Comparison of ENCODE assay signal across 21 cellular contexts in genomic region chr1:17434016-17434415, GRCh38. TPM values are rescaled to one million over a fixed set of nuclear protein-coding genes. Genes with fewer than 3 reads are reported as not detected.
DNase-seq lines count a peak whose midpoint lies in the region; ATAC-seq, FAIRE-seq and TF ChIP-seq lines count a peak whose summit lies in the region.
"Had no signal": no experiment of that assay in that cellular context is flagged by ENCODE, and none has a peak within 500 bp of the region (broad histone marks: within the 10 kb centered on the region; RNA-seq: fewer than 3 reads in every experiment).

No MANE protein-coding gene starts in this region.

- in situ Hi-C loops in GM12878 (cut with MboI): no loop called here
- in situ Hi-C loops in gastrocnemius medialis (cut with MboI; ENCODE audit: low sequenced_read_pairs in 4 of 4): no loop called here

- no peak for DNase-seq in CD4-positive, alpha-beta memory T cell
- DNase-seq in HL-60 (ENCODE audit: low read depth in 1 of 2, low spot score in 1 of 2): no peak
- DNase-seq in GM12878 (ENCODE audit: low read depth, low spot score): no peak
- DNase-seq in naive thymus-derived CD4-positive, alpha-beta T cell: no peak
- no peak for DNase-seq in NCI-H510A treated with DMSO at 0.1 percent for 48 hours (lab: John Stamatoyannopoulos, UW)
- DNase-seq in gastrocnemius medialis: no peak
- DNase-seq: caudate nucleus, GDM1, IMR-90, MM.1S, NCI-H774, PC-9, stomach, upper lobe of right lung had no signal

- POLR2A ChIA-PET in CD4-positive, alpha-beta memory T cell (lab: Charles Lee; ENCODE audit: partially characterized antibody): no interaction called here
- POLR2A ChIA-PET in GM12878 (lab: Charles Lee): no interaction called here
- POLR2A ChIA-PET in naive thymus-derived CD4-positive, alpha-beta T cell (lab: Charles Lee): no interaction called here

- SMC1A ChIA-PET in GM12878 (lab: Charles Lee; ENCODE audit: uncharacterized antibody, unreplicated experiment): no interaction called here

- WGBS in GM12878 (ENCODE audit: insufficient coverage, insufficient replicate concordance, low lambda C conversion rate, missing lambda C conversion rate): 69% methylated on average over 3 of the region's 3 CpGs

- no peak overlapping the region for H3K27ac ChIP-seq in CD4-positive, alpha-beta memory T cell (ENCODE audit: low read depth, low read length)
- H3K27ac ChIP-seq in HL-60 (replicated peaks) (peak overlapping the region; percentile 8; the same call in 1 of the 2 replicates), GM12878 (ENCODE audit: control insufficient read depth, insufficient read depth) (no peak overlapping the region), gastrocnemius medialis (no peak overlapping the region)
- H3K27ac ChIP-seq in naive thymus-derived CD4-positive, alpha-beta T cell (ENCODE audit: low read depth, low read length): no peak overlapping the region
- H3K27ac ChIP-seq: esophagus muscularis mucosa, PC-9, SJSA1, stomach, upper lobe of right lung had no signal

- peaks cover 0 to 4% (median 0%) of the 10 kb centered on the region in 8 donors for H3K9me3 Mint-ChIP-seq in CD4-positive, alpha-beta memory T cell
- H3K9me3 Mint-ChIP-seq in naive thymus-derived CD4-positive, alpha-beta T cell: no peaks in the 10 kb centered on the region

- TF ChIP-seq CTCF in HL-60 (IDR thresholded peaks at IDR 0.05; ENCODE audit: insufficient read depth, low read length): no peak
- no peak for TF ChIP-seq CTCF in GM12878 (IDR thresholded peaks at IDR 0.05 in 2 of 3, conservative IDR thresholded peaks at IDR 0.05 in 1 of 3; ENCODE audit: control insufficient read depth in 2 of 3, extremely low read depth in 1 of 3, insufficient read depth in 1 of 3, low read depth in 3 of 3, low read length in 3 of 3)
- TF ChIP-seq CTCF in gastrocnemius medialis (IDR thresholded peaks at IDR 0.05 in 4 of 5, conservative IDR thresholded peaks at IDR 0.05 in 1 of 5): no peak

- no TSS peak for BruUV-seq in GM12878 (replicated peaks; lab: Mats Ljungman, UMichigan)

- H3K27me3 Mint-ChIP-seq in CD4-positive, alpha-beta memory T cell: no peaks in the 10 kb centered on the region
- H3K27me3 Mint-ChIP-seq in naive thymus-derived CD4-positive, alpha-beta T cell: no peaks in the 10 kb centered on the region

- H3K27me3 ChIP-seq in CD4-positive, alpha-beta memory T cell (ENCODE audit: insufficient read depth, low read length): no peaks in the 10 kb centered on the region
- H3K27me3 ChIP-seq in HL-60 (ENCODE audit: insufficient read depth, poor library complexity, severe bottlenecking) (no peaks in the 10 kb centered on the region), GM12878 (replicated peaks in 1 of 2; ENCODE audit: control insufficient read depth in 2 of 2, insufficient read depth in 2 of 2, low read length in 1 of 2) (no peaks in the 10 kb centered on the region), gastrocnemius medialis (no peaks in the 10 kb centered on the region)
- no peaks in the 10 kb centered on the region for H3K27me3 ChIP-seq in naive thymus-derived CD4-positive, alpha-beta T cell (ENCODE audit: control insufficient read depth in 2 of 2, insufficient read depth in 2 of 2, low read length in 2 of 2)
- H3K27me3 ChIP-seq: esophagus muscularis mucosa, SJSA1, stomach, upper lobe of right lung had no signal

- peaks cover under 1% of the 10 kb centered on the region for H3K36me3 ChIP-seq in CD4-positive, alpha-beta memory T cell (ENCODE audit: insufficient read depth, low read length)
- H3K36me3 ChIP-seq in GM12878 (ENCODE audit: control insufficient read depth in 2 of 2, insufficient read depth in 2 of 2, low read length in 1 of 2) (peaks cover 14 to 18% of the 10 kb centered on the region in 2 experiments; a peak in 3 of 4 replicates), gastrocnemius medialis (no peaks in the 10 kb centered on the region)
- peaks cover 0 to 41% (median 0%) of the 10 kb centered on the region in 3 experiments for H3K36me3 ChIP-seq in naive thymus-derived CD4-positive, alpha-beta T cell (ENCODE audit: control insufficient read depth in 2 of 3, insufficient read depth in 3 of 3, low read length in 3 of 3)

- H4K20me1 ChIP-seq in GM12878 (ENCODE audit: control insufficient read depth, insufficient read depth): peaks cover 10% of the 10 kb centered on the region

- peak overlapping the region in 4 of 7 donors; percentile 31 to 93 (median 37) for H3K27ac Mint-ChIP-seq in CD4-positive, alpha-beta memory T cell
- H3K27ac Mint-ChIP-seq in naive thymus-derived CD4-positive, alpha-beta T cell: peak overlapping the region in 7 of 9 donors; percentile 21 to 86 (median 54)

- H3K9me3 ChIP-seq in CD4-positive, alpha-beta memory T cell (ENCODE audit: control insufficient read depth in 1 of 2, low read length in 2 of 2): no peaks in the 10 kb centered on the region
- H3K9me3 ChIP-seq in GM12878 (replicated peaks; ENCODE audit: control insufficient read depth, insufficient read depth, low read length): no peaks in the 10 kb centered on the region
- no peaks in the 10 kb centered on the region for H3K9me3 ChIP-seq in naive thymus-derived CD4-positive, alpha-beta T cell (ENCODE audit: control insufficient read depth in 2 of 3, low read length in 3 of 3)
- H3K9me3 ChIP-seq in gastrocnemius medialis: no peaks in the 10 kb centered on the region
- H3K9me3 ChIP-seq: esophagus muscularis mucosa, stomach, upper lobe of right lung had no signal

- peaks cover 21% of the 10 kb centered on the region for H3K4me1 ChIP-seq in CD4-positive, alpha-beta memory T cell (ENCODE audit: insufficient read depth, low read length)
- H3K4me1 ChIP-seq in GM12878 (ENCODE audit: control insufficient read depth, insufficient read depth, low read length) (peaks cover 24% of the 10 kb centered on the region), gastrocnemius medialis (peaks cover 11 to 14% of the 10 kb centered on the region in 2 donors)
- H3K4me1 ChIP-seq in naive thymus-derived CD4-positive, alpha-beta T cell (ENCODE audit: control insufficient read depth in 2 of 2, insufficient read depth in 2 of 2, low read length in 2 of 2): peaks cover 8 to 11% of the 10 kb centered on the region in 2 donors

- intact Hi-C loops in CD4-positive, alpha-beta memory T cell (cut with micrococcal nuclease): loop anchor here (10.0 kb wide), 1 partner anchor 1909 kb away; the partner anchor contains the start of genes CASP9 and DNAJC16
- intact Hi-C loops in GM12878 (cut with micrococcal nuclease; ENCODE audit: unreplicated experiment) (no loop called here), gastrocnemius medialis (cut with DNase I; ENCODE audit: low total_unique reads) (loop anchor here (10.0 kb wide), 2 partner anchors 309 to 379 kb away; partner anchors contain the start of gene SDHB)
- intact Hi-C loops in naive thymus-derived CD4-positive, alpha-beta T cell (cut with micrococcal nuclease): no loop called here

- no peak overlapping the region for H3K4me3 ChIP-seq in CD4-positive, alpha-beta memory T cell (ENCODE audit: low read length in 2 of 2)
- H3K4me3 ChIP-seq in HL-60 (replicated peaks; ENCODE audit: insufficient read depth, low read length) (no peak overlapping the region), GM12878 (no peak overlapping the region), gastrocnemius medialis (no peak overlapping the region)
- H3K4me3 ChIP-seq in naive thymus-derived CD4-positive, alpha-beta T cell (ENCODE audit: low read length): no peak overlapping the region
- H3K4me3 ChIP-seq: esophagus muscularis mucosa, PC-9, SJSA1, stomach, upper lobe of right lung had no signal

- peak overlapping the region in 1 of 8 donors; percentile 24 for H3K4me3 Mint-ChIP-seq in CD4-positive, alpha-beta memory T cell
- peak overlapping the region in 2 of 10 donors; percentile 6 to 15 for H3K4me3 Mint-ChIP-seq in naive thymus-derived CD4-positive, alpha-beta T cell

- CTCF ChIA-PET in CD4-positive, alpha-beta memory T cell (lab: Charles Lee; ENCODE audit: partially characterized antibody): no interaction called here
- CTCF ChIA-PET in GM12878 (lab: Yijun Ruan, JAX): interaction anchor here (0.6 kb wide), 1 partner anchor 18 kb away, joined by 5 read pairs; no protein-coding TSS in a partner anchor
- CTCF ChIA-PET in naive thymus-derived CD4-positive, alpha-beta T cell (lab: Charles Lee): no interaction called here

- no peak for FAIRE-seq in GM12878 (lab: Jason Lieb, UNC)
- FAIRE-seq: GM12891, keratinocyte had no signal

- peaks cover 19 to 64% (median 43%) of the 10 kb centered on the region in 4 donors for H3K4me1 Mint-ChIP-seq in CD4-positive, alpha-beta memory T cell
- peaks cover 23 to 58% (median 53%) of the 10 kb centered on the region in 7 donors for H3K4me1 Mint-ChIP-seq in naive thymus-derived CD4-positive, alpha-beta T cell

- no peak for TF ChIP-seq EP300 in GM12878 (IDR thresholded peaks at IDR 0.05; ENCODE audit: borderline replicate concordance in 1 of 2, control insufficient read depth in 1 of 2, low read depth in 2 of 2, low read length in 2 of 2)

- RAD21 ChIA-PET in GM12878 (lab: Charles Lee; ENCODE audit: unreplicated experiment): no interaction called here

- TF ChIP-seq POLR2A in GM12878 (IDR thresholded peaks at IDR 0.05; ENCODE audit: low read depth, low read length): no peak
- TF ChIP-seq POLR2A in gastrocnemius medialis (IDR thresholded peaks at IDR 0.05): no peak

- H2AFZ ChIP-seq in GM12878 (ENCODE audit: control insufficient read depth, low read depth, low read length): no peak overlapping the region
- H2AFZ ChIP-seq: PC-9 had no signal

- no peak for ATAC-seq in GM12878
- no peak for ATAC-seq in naive thymus-derived CD4-positive, alpha-beta T cell
- no peak for ATAC-seq in GM19463 (IDR thresholded peaks at IDR 0.05; ENCODE audit: unreplicated experiment)
- ATAC-seq in activated CD4-positive, CD25-positive, alpha-beta regulatory T cell treated with anti-CD3 and anti-CD28 coated beads, Interleukin-2, amount 50 U/mL, for 24 hours: no peak
- ATAC-seq in gastrocnemius medialis: no peak
- ATAC-seq: HCT116, upper lobe of right lung had no signal

- TF ChIP-seq RAD21 in GM12878 (IDR thresholded peaks at IDR 0.05; ENCODE audit: insufficient read depth, low read depth, low read length): no peak

- peaks cover 0 to 40% of the 10 kb centered on the region in 2 donors for H3K36me3 Mint-ChIP-seq in CD4-positive, alpha-beta memory T cell
- H3K36me3 Mint-ChIP-seq in naive thymus-derived CD4-positive, alpha-beta T cell: peaks cover 0 to 11% (median 0%) of the 10 kb centered on the region in 5 donors

- peak overlapping the region; percentile 28 for H3K4me2 ChIP-seq in GM12878 (ENCODE audit: control insufficient read depth, insufficient read depth)
- H3K4me2 ChIP-seq: PC-9 had no signal

- H3K9ac ChIP-seq in GM12878 (ENCODE audit: control insufficient read depth, insufficient read depth, low read length): no peak overlapping the region

- peaks cover 84% of the 10 kb centered on the region for H3K79me2 ChIP-seq in GM12878 (ENCODE audit: control insufficient read depth, insufficient read depth, low read length)

RNA-seq across cellular contexts. Expression of gene RCC2, which starts 5.5 kb away (rescaled TPM):
- total RNA-seq in CD4-positive, alpha-beta memory T cell: 10 to 100 TPM; 38.5 to 41.2 TPM
- 10 to 100 TPM in 1 of 2 donors, 1 to 10 TPM in 1; 6.7 to 18.3 TPM for polyA plus RNA-seq in CD4-positive, alpha-beta memory T cell
- 45.7 and 57.1 TPM in 2 replicates for total RNA-seq in GM12878 (2013; cell fraction: nucleolus; rRNA removed)
- total RNA-seq in GM12878 (2014; rRNA removed) (62.9 and 77.6 TPM in 2 replicates), GM12878 (2014; rRNA removed; fragmentation: Illumina TruSeq; extraction: Trizol) (85.1 and 93.4 TPM in 2 replicates), GM12878 (2021) (176 TPM in 2 replicates), gastrocnemius medialis (10 to 100 TPM in 1 of 4 donors, 1 to 10 TPM in 3; 5.7 to 11.5 (median 7.8) TPM)
- polyA plus RNA-seq in GM12878 (2011; ENCODE audit: low read depth): 27.0 TPM
- polyA plus RNA-seq in GM12878 (2011; rRNA removed) (34.4 and 60.5 TPM in 2 replicates), GM12878 (2014; fragmentation: Illumina TruSeq; extraction: Trizol) (88.3 and 128 TPM in 2 replicates), GM12878 (2014; fragmentation: Nextera tagmentation; extraction: Ambion mirVana) (100 to 1,000 TPM in 1 of 2 experiments, 10 to 100 TPM in 1; 38.3 to 124 TPM), GM12878 (2014; rRNA removed) (99.6 and 118 TPM in 2 replicates), GM12878 (2016; fragmentation: Nextera tagmentation; extraction: Ambion mirVana) (10 to 100 TPM; 10.7 to 32.2 TPM)
- 91.5 and 94.4 TPM in 2 replicates for polyA plus RNA-seq in GM12878 (2011; cell fraction: cytosol; rRNA removed)
- 108 and 135 TPM in 2 replicates for polyA plus RNA-seq in GM12878 (2011; cell fraction: nucleus; rRNA removed)
- 56.0 and 64.4 TPM in 2 replicates for polyA plus RNA-seq in GM12878 (2012)
- polyA minus RNA-seq in GM12878 (2011; rRNA and poly(A)+ RNA removed): 65.9 and 81.3 TPM in 2 replicates
- 63.7 and 66.3 TPM in 2 replicates for polyA minus RNA-seq in GM12878 (2011; cell fraction: cytosol; rRNA and poly(A)+ RNA removed)
- polyA minus RNA-seq in GM12878 (2011; cell fraction: nucleus; rRNA and poly(A)+ RNA removed): 17.0 and 35.5 TPM in 2 replicates
- total RNA-seq in naive thymus-derived CD4-positive, alpha-beta T cell: 100 to 1,000 TPM in 1 of 5 experiments, 10 to 100 TPM in 4; 42.1 to 130 (median 46.0) TPM
- polyA plus RNA-seq in naive thymus-derived CD4-positive, alpha-beta T cell: 10 to 100 TPM; 12.0 to 21.7 TPM

Comparison
In these comparisons a context has a peak if more than half of its experiments do, and no peak if none do; other contexts are left out.
1. intact Hi-C loops: an anchor here in CD4-positive, alpha-beta memory T cell (10.0 kb wide) and gastrocnemius medialis (10.0 kb wide); none called in GM12878 and naive thymus-derived CD4-positive, alpha-beta T cell.